In genomic region chr1:161563522-161563921, GRCh38 we compare ENCODE assay signal across 7 cellular contexts. TPM values are rescaled to one million over a fixed set of nuclear protein-coding genes. Genes with fewer than 3 reads are reported as not detected.
"Had no signal": no experiment of that assay in that cellular context is flagged by ENCODE, and none has a peak within 500 bp of the region (broad histone marks: within the 10 kb centered on the region; RNA-seq: fewer than 3 reads in every experiment).

No MANE protein-coding gene starts in this region.

RNA-seq across cellular contexts. Expression of gene FCGR3A, which starts 13.9 kb away (rescaled TPM):
- total RNA-seq: M059J, NCI-H460, OCI-LY7, PC-9, RPMI7951, SJCRH30, SK-MEL-5 had no signal
